Comparison of ENCODE assay signal across 14 cellular contexts in genomic region chr16:8869988-8870241, GRCh38. TPM values are rescaled to one million over a fixed set of nuclear protein-coding genes. Genes with fewer than 3 reads are reported as not detected.
DNase-seq lines count a peak whose midpoint lies in the region; ATAC-seq, FAIRE-seq and TF ChIP-seq lines count a peak whose summit lies in the region.
"Not testable (repeated sequence)": the region's sequence is repeated elsewhere in the genome, so short reads cannot be mapped to it uniquely, and the experiment has no call there.
"Had no signal": no experiment of that assay in that cellular context is flagged by ENCODE, and none has a peak within 500 bp of the region (broad histone marks: within the 10 kb centered on the region; RNA-seq: fewer than 3 reads in every experiment).

No MANE protein-coding gene starts in this region.

- H3F3A ChIP-seq in neural progenitor cell (ENCODE audit: low read depth): peaks cover 41% of the 10 kb centered on the region

- not testable (repeated sequence) for TF ChIP-seq RAD21 in GM12878 (IDR thresholded peaks at IDR 0.05; ENCODE audit: insufficient read depth, low read depth, low read length)

- in situ Hi-C loops in GM12878 (cut with MboI): not testable (repeated sequence)

- intact Hi-C loops in CD4-positive, alpha-beta T cell (cut with DNase I, micrococcal nuclease): loop anchor here (1.0 to 10.0 kb wide), 6 partner anchors 53 to 1875 kb away; partner anchors contain the start of genes ABAT (in 1 of the 2), HAPSTR1 (in 1 of the 2), METTL22 (in 1 of the 2) and NUBP1 (in 1 of the 2)
- intact Hi-C loops in GM12878 (cut with micrococcal nuclease; ENCODE audit: unreplicated experiment): loop anchor here (1.0 kb wide), 1 partner anchor 22 kb away; no protein-coding TSS in a partner anchor

- H3K4me1 ChIP-seq in RWPE2 (ENCODE audit: insufficient read depth, poor library complexity, severe bottlenecking) (peaks cover 21% of the 10 kb centered on the region), GM12878 (ENCODE audit: control insufficient read depth, insufficient read depth, low read length) (peaks cover 27% of the 10 kb centered on the region), neural progenitor cell (peaks cover 20% of the 10 kb centered on the region), tibial nerve (peaks cover 0 to 42% (median 18%) of the 10 kb centered on the region in 4 donors)

- H3K27ac Mint-ChIP-seq in CD4-positive, alpha-beta T cell: peak overlapping the region; percentile 82
- H3K27ac Mint-ChIP-seq in IgD-negative memory B cell, immature natural killer cell, neural progenitor cell: not testable (repeated sequence)
- H3K27ac Mint-ChIP-seq in activated T-cell treated with anti-CD3 and anti-CD28 coated beads, Interleukin-2, amount 50 U/mL, for 24 hours: peak overlapping the region; percentile 33

- peaks cover 50% of the 10 kb centered on the region for H3K4me1 Mint-ChIP-seq in CD4-positive, alpha-beta T cell (ENCODE audit: low read depth)
- H3K4me1 Mint-ChIP-seq in IgD-negative memory B cell (peaks cover 31 to 36% (median 32%) of the 10 kb centered on the region in 3 donors), immature natural killer cell (peaks cover 51 to 54% of the 10 kb centered on the region in 2 donors), neural progenitor cell (peaks cover 43% of the 10 kb centered on the region)
- peaks cover 48% of the 10 kb centered on the region for H3K4me1 Mint-ChIP-seq in activated T-cell treated with anti-CD3 and anti-CD28 coated beads, Interleukin-2, amount 50 U/mL, for 24 hours (ENCODE audit: low read depth)

- SMC1A ChIA-PET in GM12878 (lab: Charles Lee; ENCODE audit: uncharacterized antibody, unreplicated experiment): interaction anchor here (1.3 to 4.4 kb wide), 5 partner anchors 12 to 212 kb away, joined by 3 to 29 read pairs (median 3); partner anchors contain the start of gene LITAFD

- H3K36me3 ChIP-seq in RWPE2 (ENCODE audit: low read depth): peaks cover 14% of the 10 kb centered on the region
- H3K36me3 ChIP-seq in GM12878 (ENCODE audit: control insufficient read depth in 2 of 2, insufficient read depth in 2 of 2, low read length in 1 of 2); neural progenitor cell; tibial nerve: not testable (repeated sequence)

- not testable (repeated sequence) for H3K9me3 ChIP-seq in CD4-positive, alpha-beta T cell (ENCODE audit: control insufficient read depth, low read length); RWPE2 (ENCODE audit: severe bottlenecking); GM12878 (replicated peaks; ENCODE audit: control insufficient read depth, insufficient read depth, low read length); neural progenitor cell (ENCODE audit: low read depth); tibial nerve

- POLR2A ChIA-PET in CD4-positive, alpha-beta T cell (lab: Charles Lee): interaction anchor here (2.0 to 3.1 kb wide), 3 partner anchors 10 to 222 kb away, joined by 8 to 52 read pairs (median 14); partner anchors contain the start of gene HAPSTR1
- POLR2A ChIA-PET in GM12878 (lab: Charles Lee): interaction anchor here (1.5 to 2.2 kb wide), 3 partner anchors 10 to 222 kb away, joined by 4 to 8 read pairs (median 8); partner anchors contain the start of gene HAPSTR1

- peaks cover 10% of the 10 kb centered on the region for H3K36me3 Mint-ChIP-seq in CD4-positive, alpha-beta T cell (ENCODE audit: low read depth)
- not testable (repeated sequence) for H3K36me3 Mint-ChIP-seq in IgD-negative memory B cell, immature natural killer cell, neural progenitor cell
- peaks cover 18% of the 10 kb centered on the region for H3K36me3 Mint-ChIP-seq in activated T-cell treated with anti-CD3 and anti-CD28 coated beads, Interleukin-2, amount 50 U/mL, for 24 hours (ENCODE audit: low read depth)

- not testable (repeated sequence) for H3K27ac ChIP-seq in CD4-positive, alpha-beta T cell (ENCODE audit: low read depth, low read length); neural progenitor cell
- peak overlapping the region; percentile 77 for H3K27ac ChIP-seq in RWPE2 (ENCODE audit: poor library complexity, severe bottlenecking)
- peak overlapping the region; percentile 65; the same call in 1 of the 2 replicates for H3K27ac ChIP-seq in GM12878 (ENCODE audit: control insufficient read depth, insufficient read depth)
- H3K27ac ChIP-seq in tibial nerve: peak overlapping the region in 3 of 4 donors; percentile 89 to 96 (median 94)

- not testable (repeated sequence) for H3K9me3 Mint-ChIP-seq in CD4-positive, alpha-beta T cell; IgD-negative memory B cell; activated T-cell treated with anti-CD3 and anti-CD28 coated beads, Interleukin-2, amount 50 U/mL, for 24 hours; immature natural killer cell; neural progenitor cell

- peak overlapping the region; percentile 58 for H3K4me3 Mint-ChIP-seq in CD4-positive, alpha-beta T cell
- H3K4me3 Mint-ChIP-seq in IgD-negative memory B cell: peak overlapping the region; percentile 52 to 89 (median 80)
- not testable (repeated sequence) for H3K4me3 Mint-ChIP-seq in activated T-cell treated with anti-CD3 and anti-CD28 coated beads, Interleukin-2, amount 50 U/mL, for 24 hours; neural progenitor cell
- peak overlapping the region in 3 of 5 donors; percentile 6 to 87 (median 86) for H3K4me3 Mint-ChIP-seq in immature natural killer cell

- H3K79me2 ChIP-seq in GM12878 (ENCODE audit: control insufficient read depth, insufficient read depth, low read length) (peaks cover 33% of the 10 kb centered on the region), neural progenitor cell (ENCODE audit: low read depth) (peaks cover 38% of the 10 kb centered on the region)

- TF ChIP-seq EP300 in GM12878 (IDR thresholded peaks at IDR 0.05; ENCODE audit: borderline replicate concordance in 1 of 2, control insufficient read depth in 1 of 2, low read depth in 2 of 2, low read length in 2 of 2); tibial nerve (IDR thresholded peaks at IDR 0.05): not testable (repeated sequence)

- not testable (repeated sequence) for H2AFZ ChIP-seq in GM12878 (ENCODE audit: control insufficient read depth, low read depth, low read length)
- H2AFZ ChIP-seq in neural progenitor cell (replicated peaks): peak overlapping the region; percentile 85

- not testable (repeated sequence) for H4K20me1 ChIP-seq in GM12878 (ENCODE audit: control insufficient read depth, insufficient read depth)
- peaks cover 32% of the 10 kb centered on the region for H4K20me1 ChIP-seq in neural progenitor cell (ENCODE audit: low read depth)

- WGBS in GM12878 (ENCODE audit: insufficient coverage, insufficient replicate concordance, low lambda C conversion rate, missing lambda C conversion rate): 94% methylated on average over 10 of the region's 10 CpGs
- 97 to 98% methylated on average over 10 of the region's 10 CpGs for WGBS in tibial nerve, 2 donors

- not testable (repeated sequence) for H3K27me3 Mint-ChIP-seq in CD4-positive, alpha-beta T cell; IgD-negative memory B cell; activated T-cell treated with anti-CD3 and anti-CD28 coated beads, Interleukin-2, amount 50 U/mL, for 24 hours; immature natural killer cell (ENCODE audit: low read depth in 3 of 3)
- peaks cover 13% of the 10 kb centered on the region for H3K27me3 Mint-ChIP-seq in neural progenitor cell (ENCODE audit: insufficient read depth, low read depth)

- FAIRE-seq in GM12878 (lab: Jason Lieb, UNC): not testable (repeated sequence)

- not testable (repeated sequence) for TF ChIP-seq CTCF in CD4-positive, alpha-beta T cell (IDR thresholded peaks at IDR 0.05); RWPE2 (IDR thresholded peaks at IDR 0.05; ENCODE audit: poor library complexity, severe bottlenecking); GM12878 (IDR thresholded peaks at IDR 0.05 in 2 of 3, conservative IDR thresholded peaks at IDR 0.05 in 1 of 3; ENCODE audit: control insufficient read depth in 2 of 3, extremely low read depth in 1 of 3, insufficient read depth in 1 of 3, low read depth in 3 of 3, low read length in 3 of 3); neural progenitor cell (IDR thresholded peaks at IDR 0.05); tibial nerve (IDR thresholded peaks at IDR 0.05)

- not testable (repeated sequence) for TF ChIP-seq POLR2A in GM12878 (IDR thresholded peaks at IDR 0.05; ENCODE audit: low read depth, low read length); tibial nerve (IDR thresholded peaks at IDR 0.05)

- BruUV-seq in GM12878 (replicated peaks; lab: Mats Ljungman, UMichigan): not testable (repeated sequence)

- H3K9ac ChIP-seq in GM12878 (ENCODE audit: control insufficient read depth, insufficient read depth, low read length); neural progenitor cell: not testable (repeated sequence)

- RAD21 ChIA-PET in GM12878 (lab: Charles Lee; ENCODE audit: unreplicated experiment): interaction anchor here (1.2 to 3.9 kb wide), 5 partner anchors 11 to 300 kb away, joined by 4 to 44 read pairs (median 5); partner anchors contain the start of gene LITAFD

- not testable (repeated sequence) for H3K27me3 ChIP-seq in CD4-positive, alpha-beta T cell (ENCODE audit: control insufficient read depth, insufficient read depth, low read length); RWPE2 (ENCODE audit: insufficient read depth, poor library complexity, severe bottlenecking); GM12878 (replicated peaks in 1 of 2; ENCODE audit: control insufficient read depth in 2 of 2, insufficient read depth in 2 of 2, low read length in 1 of 2); neural progenitor cell; tibial nerve

- peak overlapping the region; percentile 66 for H3K4me2 ChIP-seq in GM12878 (ENCODE audit: control insufficient read depth, insufficient read depth)
- H3K4me2 ChIP-seq in neural progenitor cell: peak overlapping the region; percentile 89

- not testable (repeated sequence) for H3K4me3 ChIP-seq in RWPE2 (ENCODE audit: severe bottlenecking); GM12878; neural progenitor cell; tibial nerve

- CTCF ChIA-PET in CD4-positive, alpha-beta T cell (lab: Charles Lee): interaction anchor here (1.5 to 4.1 kb wide), 3 partner anchors 10 to 69 kb away, joined by 3 to 24 read pairs (median 10); no protein-coding TSS in a partner anchor
- CTCF ChIA-PET in GM12878 (lab: Yijun Ruan, JAX): interaction anchor here (0.6 to 3.1 kb wide), 3 partner anchors 10 to 269 kb away, joined by 3 to 30 read pairs (median 3); no protein-coding TSS in a partner anchor

- not testable (repeated sequence) for ATAC-seq in CD4-positive, alpha-beta T cell (ENCODE audit: poor library complexity); RWPE2 (ENCODE audit: low read depth); GM12878

- DNase-seq in CD4-positive, alpha-beta T cell; RWPE2 (ENCODE audit: low spot score); activated T-cell treated with anti-CD3 and anti-CD28 coated beads, Interleukin-2, amount 50 U/mL, for 24 hours; GM12878 (ENCODE audit: low read depth, low spot score); immature natural killer cell; neural progenitor cell (ENCODE audit: low spot score); tibial nerve (ENCODE audit: low spot score in 2 of 2): not testable (repeated sequence)

RNA-seq across cellular contexts. Expression of gene CARHSP1, which starts 1.1 kb away (rescaled TPM):
- 10 to 100 TPM; 25.5 to 27.8 TPM for total RNA-seq in CD4-positive, alpha-beta T cell
- 36.4 TPM for polyA plus RNA-seq in IgD-negative memory B cell
- total RNA-seq in GM12878 (2013; cell fraction: nucleolus; rRNA removed): 27.6 and 29.2 TPM in 2 replicates
- 92.3 and 109 TPM in 2 replicates for total RNA-seq in GM12878 (2014; rRNA removed)
- 40.5 and 45.0 TPM in 2 replicates for total RNA-seq in GM12878 (2014; rRNA removed; fragmentation: Illumina TruSeq; extraction: Trizol)
- 61.3 and 68.6 TPM in 2 replicates for total RNA-seq in GM12878 (2021)
- polyA plus RNA-seq in GM12878 (2011; ENCODE audit: low read depth): 45.4 TPM
- 39.2 and 65.3 TPM in 2 replicates for polyA plus RNA-seq in GM12878 (2011; rRNA removed)
- polyA plus RNA-seq in GM12878 (2011; cell fraction: cytosol; rRNA removed): 94.4 and 162 TPM in 2 replicates
- polyA plus RNA-seq in GM12878 (2011; cell fraction: nucleus; rRNA removed): 80.8 and 81.4 TPM in 2 replicates
- 61.2 and 68.1 TPM in 2 replicates for polyA plus RNA-seq in GM12878 (2012)
- 24.7 and 34.1 TPM in 2 replicates for polyA plus RNA-seq in GM12878 (2014; fragmentation: Illumina TruSeq; extraction: Trizol)
- 1 to 10 TPM; 5.5 to 8.4 TPM for polyA plus RNA-seq in GM12878 (2014; fragmentation: Nextera tagmentation; extraction: Ambion mirVana)
- polyA plus RNA-seq in GM12878 (2014; rRNA removed): 104 and 112 TPM in 2 replicates
- polyA plus RNA-seq in GM12878 (2016; fragmentation: Nextera tagmentation; extraction: Ambion mirVana): 10 to 100 TPM; 83.2 to 86.2 TPM
- polyA minus RNA-seq in GM12878 (2011; rRNA and poly(A)+ RNA removed): 81.6 and 120 TPM in 2 replicates
- polyA minus RNA-seq in GM12878 (2011; cell fraction: cytosol; rRNA and poly(A)+ RNA removed): 39.4 and 40.0 TPM in 2 replicates
- 15.8 and 26.4 TPM in 2 replicates for polyA minus RNA-seq in GM12878 (2011; cell fraction: nucleus; rRNA and poly(A)+ RNA removed)
- polyA plus RNA-seq in immature natural killer cell: 10 to 100 TPM; 83.0 to 96.8 (median 92.9) TPM
- total RNA-seq in neural progenitor cell (ENCODE audit: low replicate concordance): 115 and 269 TPM in 2 replicates
- 100 to 1,000 TPM in 3 of 4 donors, 10 to 100 TPM in 1; 90.6 to 169 (median 160) TPM for total RNA-seq in tibial nerve

RNA-seq across cellular contexts. Expression of gene LITAFD, which starts 12.2 kb away (rescaled TPM):
- under 1 TPM in 1 of 2 experiments, not detected in 1; 0.60 TPM for total RNA-seq in CD4-positive, alpha-beta T cell
- not detected for polyA plus RNA-seq in IgD-negative memory B cell
- not detected in 2 replicates for total RNA-seq in GM12878 (2013; cell fraction: nucleolus; rRNA removed)
- not detected in 2 replicates for total RNA-seq in GM12878 (2014; rRNA removed)
- not detected in 2 replicates for total RNA-seq in GM12878 (2014; rRNA removed; fragmentation: Illumina TruSeq; extraction: Trizol)
- not detected in 2 replicates for total RNA-seq in GM12878 (2021)
- not detected for polyA plus RNA-seq in GM12878 (2011; ENCODE audit: low read depth)
- not detected in 2 replicates for polyA plus RNA-seq in GM12878 (2011; rRNA removed)
- not detected in 2 replicates for polyA plus RNA-seq in GM12878 (2011; cell fraction: cytosol; rRNA removed)
- not detected in 2 replicates for polyA plus RNA-seq in GM12878 (2011; cell fraction: nucleus; rRNA removed)
- polyA plus RNA-seq in GM12878 (2012): not detected in 2 replicates
- polyA plus RNA-seq in GM12878 (2014; fragmentation: Illumina TruSeq; extraction: Trizol): not detected in 2 replicates
- not detected for polyA plus RNA-seq in GM12878 (2014; fragmentation: Nextera tagmentation; extraction: Ambion mirVana)
- polyA plus RNA-seq in GM12878 (2014; rRNA removed): not detected in 2 replicates
- not detected for polyA plus RNA-seq in GM12878 (2016; fragmentation: Nextera tagmentation; extraction: Ambion mirVana)
- not detected in 2 replicates for polyA minus RNA-seq in GM12878 (2011; rRNA and poly(A)+ RNA removed)
- not detected in 2 replicates for polyA minus RNA-seq in GM12878 (2011; cell fraction: cytosol; rRNA and poly(A)+ RNA removed)
- not detected in 2 replicates for polyA minus RNA-seq in GM12878 (2011; cell fraction: nucleus; rRNA and poly(A)+ RNA removed)
- polyA plus RNA-seq in immature natural killer cell: not detected
- total RNA-seq in neural progenitor cell (ENCODE audit: low replicate concordance): not detected in 2 replicates
- not detected for total RNA-seq in tibial nerve
- total RNA-seq: G401, H9, RPMI7951, SJCRH30 had no signal
- polyA plus RNA-seq: AG04450, BJ had no signal
